25 cellular contexts compared by ENCODE assay signal in genomic region chr10:43272030-43272429, GRCh38. TPM values are rescaled to one million over a fixed set of nuclear protein-coding genes. Genes with fewer than 3 reads are reported as not detected.
"Had no signal": no experiment of that assay in that cellular context is flagged by ENCODE, and none has a peak within 500 bp of the region (broad histone marks: within the 10 kb centered on the region; RNA-seq: fewer than 3 reads in every experiment).

No MANE protein-coding gene starts in this region.

- H3K4me3 ChIP-seq: Peyer's patch, SJCRH30 had no signal

- DNase-seq: KBM-7, MV-4-11, NCI-H1048, NCI-H1105, NCI-H1417 treated with DMSO at 0.1 percent for 48 hours, NCI-H146, NCI-H1694 treated with DMSO at 0.1 percent for 48 hours, NCI-H1930, NCI-H2081 treated with DMSO at 0.1 percent for 48 hours, NCI-H2171, NCI-H226, NCI-H446, NCI-H510A, NCI-H524 treated with DMSO at 0.1 percent for 48 hours, NCI-H69, NCI-H774, PC-3, SHP77 treated with DMSO at 0.1 percent for 48 hours, SJCRH30 had no signal

- H3K27me3 ChIP-seq: Peyer's patch, SJCRH30 had no signal

- H3K36me3 ChIP-seq: Peyer's patch, SJCRH30 had no signal

- ATAC-seq: PC-3, Right ventricle myocardium inferior had no signal

- H3K27ac ChIP-seq: Peyer's patch, SJCRH30 had no signal

- H3K4me1 ChIP-seq: Peyer's patch, SJCRH30 had no signal

- H3K9me3 ChIP-seq: Peyer's patch, SJCRH30 had no signal

RNA-seq across cellular contexts. Expression of gene RASGEF1A, which starts 5.2 kb away (rescaled TPM):
- total RNA-seq: HT-29, LHCN-M2, MCF 10A, PC-3, RPMI7951, SJCRH30 had no signal
